Comparison of ENCODE assay signal across 23 cellular contexts in genomic region chr2:131036696-131037397, GRCh38. TPM values are rescaled to one million over a fixed set of nuclear protein-coding genes. Genes with fewer than 3 reads are reported as not detected.
DNase-seq lines count a peak whose midpoint lies in the region; ATAC-seq, FAIRE-seq and TF ChIP-seq lines count a peak whose summit lies in the region.
"Had no signal": no experiment of that assay in that cellular context is flagged by ENCODE, and none has a peak within 500 bp of the region (broad histone marks: within the 10 kb centered on the region; RNA-seq: fewer than 3 reads in every experiment).

No MANE protein-coding gene starts in this region.

- ATAC-seq in HepG2 (peak; percentile 1), right lobe of liver (no peak), HG03135 (IDR thresholded peaks at IDR 0.05; ENCODE audit: unreplicated experiment) (no peak), HG03354 (IDR thresholded peaks at IDR 0.05; ENCODE audit: poor library complexity, severe bottlenecking, unreplicated experiment) (no peak), HG03196 (IDR thresholded peaks at IDR 0.05; ENCODE audit: unreplicated experiment) (no peak)
- ATAC-seq: PC-3 had no signal

- POLR2A ChIA-PET in HepG2 (lab: Yijun Ruan, JAX): no interaction called here

- no peak overlapping the region for H3K27ac ChIP-seq in HepG2 (ENCODE audit: extremely low read length, insufficient read depth, low read length)
- no peak overlapping the region for H3K27ac ChIP-seq in right lobe of liver
- no peak overlapping the region for H3K27ac ChIP-seq in osteoblast (ENCODE audit: low read depth, low read length)

- H3K4me3 ChIP-seq in HepG2 (replicated peaks in 1 of 3; ENCODE audit: insufficient read depth in 1 of 3, low read depth in 2 of 3, low read length in 3 of 3) (no peak overlapping the region), right lobe of liver (no peak overlapping the region), lower leg skin (ENCODE audit: low read depth, poor library complexity, severe bottlenecking) (no peak overlapping the region), osteoblast (ENCODE audit: insufficient read depth, low read length) (no peak overlapping the region)

- TF ChIP-seq EP300 in HepG2 (IDR thresholded peaks at IDR 0.05; ENCODE audit: low read depth in 2 of 2, low read length in 2 of 2) (no peak), HepG2 (CRISPR knock-in tag; IDR thresholded peaks at IDR 0.05; ENCODE audit: borderline replicate concordance) (no peak)

- no peak for TF ChIP-seq POLR2A in HepG2 (IDR thresholded peaks at IDR 0.05; ENCODE audit: insufficient read depth in 1 of 2, low read depth in 2 of 2, low read length in 2 of 2)
- no peak for TF ChIP-seq POLR2A in right lobe of liver (IDR thresholded peaks at IDR 0.05)
- no peak for TF ChIP-seq POLR2A in lower leg skin (IDR thresholded peaks at IDR 0.05)

- H3K9me3 ChIP-seq in HepG2 (ENCODE audit: low read length) (no peaks in the 10 kb centered on the region), right lobe of liver (no peaks in the 10 kb centered on the region), osteoblast (ENCODE audit: low read depth, low read length) (no peaks in the 10 kb centered on the region)

- DNase-seq in HepG2 (ENCODE audit: low spot score) (no peak), right lobe of liver (no peak), lower leg skin (ENCODE audit: low spot score in 2 of 2) (peak; percentile 11 to 80), osteoblast (ENCODE audit: insufficient read length, low spot score, missing footprints) (peak; percentile 83), cerebellum (ENCODE audit: low spot score) (no peak)
- DNase-seq: Calu3; CD4-positive, alpha-beta memory T cell; GF-D8; GOT3; Karpas-422; NCI-H1417 treated with DMSO at 0.1 percent for 48 hours; NCI-H187 treated with DMSO at 0.1 percent for 48 hours; NCI-H2227 treated with DMSO at 0.1 percent for 48 hours; NCI-H510A treated with DMSO at 0.1 percent for 48 hours; NCI-H774; PC-3; RPMI8226; SIG-M5 had no signal

- in situ Hi-C loops in HepG2 (cut with HindIII; ENCODE audit: extremely low pct_ligation_motif_present, low pct_unique_long_range_greater_than_20kb): no loop called here

- intact Hi-C loops in HepG2 (cut with micrococcal nuclease; ENCODE audit: unreplicated experiment): no loop called here
- intact Hi-C loops in right lobe of liver (cut with DNase I): no loop called here
- intact Hi-C loops in lower leg skin (cut with DNase I; ENCODE audit: low total_unique reads): no loop called here

- peaks cover 15 to 49% of the 10 kb centered on the region in 2 experiments for H3K27me3 ChIP-seq in HepG2 (ENCODE audit: control insufficient read depth in 1 of 2, insufficient read depth in 2 of 2, low read length in 2 of 2)
- H3K27me3 ChIP-seq in right lobe of liver: peaks cover 0 to 5% of the 10 kb centered on the region in 2 donors
- peaks cover 4% of the 10 kb centered on the region for H3K27me3 ChIP-seq in osteoblast (ENCODE audit: insufficient read depth, low read length)

- 0 out of 2 replicates have a peak, but pooled peaks cover 5% of the 10 kb centered on the region for H3K4me1 ChIP-seq in HepG2 (ENCODE audit: insufficient read depth, low read length)
- no peaks in the 10 kb centered on the region for H3K4me1 ChIP-seq in right lobe of liver
- peaks cover 3% of the 10 kb centered on the region for H3K4me1 ChIP-seq in osteoblast (ENCODE audit: insufficient read depth, low read length)

- H2AFZ ChIP-seq in HepG2 (ENCODE audit: low read length) (no peak overlapping the region), osteoblast (ENCODE audit: low read length) (no peak overlapping the region)

- FAIRE-seq in HepG2 (lab: Jason Lieb, UNC): no peak
- FAIRE-seq: A204.1, HTR-8/SVneo had no signal

- CTCF ChIA-PET in HepG2 (lab: Yijun Ruan, JAX; ENCODE audit: low intra/inter-chr PET ratio, low total read pairs): no interaction called here

- H4K20me1 ChIP-seq in HepG2 (ENCODE audit: insufficient read depth, low read length): no peaks in the 10 kb centered on the region
- peaks cover 9% of the 10 kb centered on the region for H4K20me1 ChIP-seq in osteoblast (ENCODE audit: insufficient read depth, low read length)

- H3K36me3 ChIP-seq in HepG2 (replicated peaks in 1 of 2; ENCODE audit: control insufficient read depth in 1 of 2, insufficient read depth in 2 of 2, low read length in 2 of 2) (no peaks in the 10 kb centered on the region), right lobe of liver (no peaks in the 10 kb centered on the region), osteoblast (ENCODE audit: insufficient read depth, low read length) (no peaks in the 10 kb centered on the region)

- 34% methylated on average over 5 of the region's 11 CpGs for WGBS in HepG2 (ENCODE audit: low lambda C conversion rate)
- 83% methylated on average over 7 of the region's 11 CpGs for WGBS in right lobe of liver (ENCODE audit: insufficient coverage, low coverage, low lambda C conversion rate, missing lambda C conversion rate)
- 83 to 92% methylated on average over 11 of the region's 11 CpGs for WGBS in lower leg skin, 2 donors

- H3K79me2 ChIP-seq in HepG2 (ENCODE audit: insufficient read depth, low read length) (no peaks in the 10 kb centered on the region), osteoblast (ENCODE audit: insufficient read depth, low read length) (no peaks in the 10 kb centered on the region)

- TF ChIP-seq CTCF in HepG2 (CRISPR knock-in tag; IDR thresholded peaks at IDR 0.05) (no peak), right lobe of liver (IDR thresholded peaks at IDR 0.05) (no peak), lower leg skin (IDR thresholded peaks at IDR 0.05) (no peak), osteoblast (IDR thresholded peaks at IDR 0.05; ENCODE audit: extremely low read depth, low read depth, low read length) (no peak)

- BruUV-seq in HepG2 (replicated peaks; lab: Mats Ljungman, UMichigan): no TSS peak

- TF ChIP-seq RAD21 in HepG2 (CRISPR knock-in tag; IDR thresholded peaks at IDR 0.05): no peak

- no peak overlapping the region for H3K4me2 ChIP-seq in HepG2 (ENCODE audit: low read depth, low read length)
- H3K4me2 ChIP-seq in osteoblast (ENCODE audit: insufficient read depth, low read length): no peak overlapping the region

- H3K9ac ChIP-seq in HepG2 (ENCODE audit: insufficient read depth, low read depth, low read length): no peak overlapping the region

TF ChIP-seq in HepG2, 621 proteins besides CTCF, POLR2A, EP300 and RAD21:
- TF ChIP-seq PCBP2 (optimal IDR thresholded peaks at IDR 0.05; ENCODE audit: low read depth, low read length, poor library complexity, severe bottlenecking) (no peak), TOE1 (CRISPR knock-in tag; IDR thresholded peaks at IDR 0.05) (no peak), ZNF235 (CRISPR knock-in tag; IDR thresholded peaks at IDR 0.05; ENCODE audit: borderline replicate concordance) (no peak), SKIL (CRISPR knock-in tag; IDR thresholded peaks at IDR 0.05; ENCODE audit: borderline replicate concordance) (no peak)

RNA-seq across cellular contexts. Expression of gene FAM168B, which starts 56.4 kb away (rescaled TPM):
- total RNA-seq in HepG2 (2016; rRNA removed; fragmentation: Illumina TruSeq; extraction: Trizol): 63.7 and 64.5 TPM in 2 replicates
- 5.2 and 5.9 TPM in 2 replicates for total RNA-seq in HepG2 (2016; cell fraction: cytosol; rRNA removed; fragmentation: Illumina TruSeq; extraction: Trizol; ENCODE audit: low read depth)
- 54.8 and 65.4 TPM in 2 replicates for total RNA-seq in HepG2 (2016; cell fraction: insoluble cytoplasmic fraction; rRNA removed; fragmentation: Illumina TruSeq; extraction: Trizol)
- 19.1 and 22.7 TPM in 2 replicates for total RNA-seq in HepG2 (2016; cell fraction: membrane; rRNA removed; fragmentation: Illumina TruSeq; extraction: Trizol)
- 38.5 and 42.2 TPM in 2 replicates for total RNA-seq in HepG2 (2016; cell fraction: nucleus; rRNA removed; fragmentation: Illumina TruSeq; extraction: Trizol)
- polyA plus RNA-seq in HepG2 (2011; rRNA removed): 113 and 127 TPM in 2 replicates
- polyA plus RNA-seq in HepG2 (2011; cell fraction: cytosol; rRNA removed): 82.0 and 115 TPM in 2 replicates
- polyA plus RNA-seq in HepG2 (2011; cell fraction: nucleus; rRNA removed): 115 and 127 TPM in 2 replicates
- polyA plus RNA-seq in HepG2 (2012): 63.9 and 65.2 TPM in 2 replicates
- polyA plus RNA-seq in HepG2 (2016; cell fraction: cytosol; fragmentation: Illumina TruSeq; extraction: Trizol; ENCODE audit: low read depth): 3.6 and 4.4 TPM in 2 replicates
- polyA plus RNA-seq in HepG2 (2016; cell fraction: insoluble cytoplasmic fraction; fragmentation: Illumina TruSeq; extraction: Trizol; ENCODE audit: low read depth): 63.7 and 70.4 TPM in 2 replicates
- polyA plus RNA-seq in HepG2 (2016; cell fraction: membrane; fragmentation: Illumina TruSeq; extraction: Trizol; ENCODE audit: low read depth): 10.7 and 10.9 TPM in 2 replicates
- 58.6 and 63.4 TPM in 2 replicates for polyA plus RNA-seq in HepG2 (2016; cell fraction: nucleus; fragmentation: Illumina TruSeq; extraction: Trizol; ENCODE audit: insufficient read depth, low read depth)
- polyA minus RNA-seq in HepG2 (2011; rRNA and poly(A)+ RNA removed; ENCODE audit: low replicate concordance): 146 and 269 TPM in 2 replicates
- 63.9 and 69.7 TPM in 2 replicates for polyA minus RNA-seq in HepG2 (2011; cell fraction: cytosol; rRNA and poly(A)+ RNA removed)
- polyA minus RNA-seq in HepG2 (2011; cell fraction: nucleus; rRNA and poly(A)+ RNA removed): 31.0 and 31.8 TPM in 2 replicates
- total RNA-seq in right lobe of liver: 10 to 100 TPM; 28.1 to 69.7 (median 33.9) TPM
- total RNA-seq in lower leg skin: 100 to 1,000 TPM in 1 of 4 donors, 10 to 100 TPM in 3; 56.4 to 108 (median 86.9) TPM
- total RNA-seq in osteoblast: 100 and 117 TPM in 2 replicates
- 105 TPM for total RNA-seq in cerebellum

Comparison
In these comparisons a context has a peak if more than half of its experiments do, and no peak if none do; other contexts are left out.
1. DNase-seq: peak in lower leg skin (2 of 2) and osteoblast (single experiment); none in HepG2 (single experiment), right lobe of liver (0 of 3) and cerebellum (single experiment).